24 cellular contexts compared by ENCODE assay signal in the genomic region with DNA sequence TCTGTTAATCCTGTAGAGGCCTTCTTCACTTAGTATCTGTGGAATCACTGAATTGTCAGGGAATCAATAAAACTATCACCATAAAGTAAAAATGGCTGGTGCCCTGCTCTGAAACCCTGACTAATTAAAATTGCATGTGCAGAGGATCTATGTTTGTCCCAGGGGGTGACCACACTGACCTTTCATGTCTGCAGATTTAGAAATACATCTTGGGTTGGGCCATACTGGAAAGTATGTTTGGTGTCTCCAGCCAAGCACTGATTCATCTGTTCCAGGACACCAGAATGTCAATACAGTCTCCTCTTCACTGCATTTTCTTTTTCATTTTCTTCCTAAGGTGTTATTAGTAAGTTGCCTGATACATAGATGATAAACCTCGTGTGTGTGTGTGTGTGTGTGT.
A peak's percentile ranks its signal among the peaks of the same experiment; 100 is the strongest.
DNase-seq lines count a peak whose midpoint lies in the region; ATAC-seq and TF ChIP-seq lines count a peak whose summit lies in the region.
"Had no signal": no experiment of that assay in that cellular context is flagged by ENCODE, and none has a peak within 500 bp of the region (broad histone marks: within the 10 kb centered on the region; RNA-seq: fewer than 3 reads in every experiment).

No MANE protein-coding gene starts in this region.

- H3K4me1 ChIP-seq in SK-N-SH (ENCODE audit: control insufficient read depth in 1 of 2, insufficient read depth in 2 of 2, low read depth in 1 of 2, low read length in 1 of 2) (no peaks in the 10 kb centered on the region; a peak in 1 of 4 replicates), Karpas-422 (ENCODE audit: low read length) (no peaks in the 10 kb centered on the region)
- H3K4me1 ChIP-seq: BLaER1 treated with 17β-estradiol and CSF1 and Interleukin-3, amounts not matched to agents 10 nM and 100 nM; body of pancreas; parathyroid adenoma had no signal

- no peaks in the 10 kb centered on the region for H3K79me2 ChIP-seq in SK-N-SH (ENCODE audit: insufficient read depth)
- H3K79me2 ChIP-seq in Karpas-422 (ENCODE audit: low read length): no peaks in the 10 kb centered on the region
- H3K79me2 ChIP-seq: parathyroid adenoma had no signal

- peak in 1 of 2 experiments; percentile 11; a peak in 1 of 4 replicates for TF ChIP-seq EP300 in SK-N-SH (IDR thresholded peaks at IDR 0.05; ENCODE audit: borderline replicate concordance in 1 of 2, low read depth in 1 of 2, low read length in 1 of 2)

- no peaks in the 10 kb centered on the region for H3F3A ChIP-seq in SK-N-SH (replicated peaks; ENCODE audit: insufficient read depth)

- H4K20me1 ChIP-seq in SK-N-SH (ENCODE audit: insufficient read depth) (no peaks in the 10 kb centered on the region), Karpas-422 (ENCODE audit: insufficient read depth, low read depth, low read length) (no peaks in the 10 kb centered on the region)
- H4K20me1 ChIP-seq: BLaER1 treated with 17β-estradiol and CSF1 and Interleukin-3, amounts not matched to agents 10 nM and 100 nM had no signal

- TF ChIP-seq RAD21 in SK-N-SH (IDR thresholded peaks at IDR 0.05; ENCODE audit: low read length): no peak

- H3K4me2 ChIP-seq in SK-N-SH: no peak overlapping the region
- H3K4me2 ChIP-seq in Karpas-422 (ENCODE audit: low read depth, low read length, poor library complexity, severe bottlenecking): no peak overlapping the region
- H3K4me2 ChIP-seq: BLaER1 treated with 17β-estradiol and CSF1 and Interleukin-3, amounts not matched to agents 10 nM and 100 nM had no signal

- H3K36me3 ChIP-seq in SK-N-SH (replicated peaks in 1 of 2; ENCODE audit: control insufficient read depth in 1 of 2, insufficient read depth in 2 of 2, low read length in 1 of 2) (no peaks in the 10 kb centered on the region), Karpas-422 (ENCODE audit: insufficient read depth, low read length) (no peaks in the 10 kb centered on the region)
- H3K36me3 ChIP-seq: BLaER1 treated with 17β-estradiol and CSF1 and Interleukin-3, amounts not matched to agents 10 nM and 100 nM; heart left ventricle had no signal

- WGBS in SK-N-SH (ENCODE audit: low lambda C conversion rate): 0% methylated on average over 1 of the region's 1 CpG

- CTCF ChIA-PET in SK-N-SH (lab: Yijun Ruan, JAX): interaction anchor here (0.9 to 1.0 kb wide), 2 partner anchors 9 to 89 kb away, joined by 3 read pairs; no protein-coding TSS in a partner anchor

- H3K9ac ChIP-seq in SK-N-SH: no peak overlapping the region
- no peak overlapping the region for H3K9ac ChIP-seq in Karpas-422 (ENCODE audit: low read length)
- H3K9ac ChIP-seq: BLaER1 treated with 17β-estradiol and CSF1 and Interleukin-3, amounts not matched to agents 10 nM and 100 nM; parathyroid adenoma had no signal

- H3K9me2 ChIP-seq in SK-N-SH (no peaks in the 10 kb centered on the region), Karpas-422 (replicated peaks; ENCODE audit: insufficient read depth, low read length) (no peaks in the 10 kb centered on the region)

- H3K27me3 ChIP-seq in SK-N-SH (ENCODE audit: insufficient read depth) (no peaks in the 10 kb centered on the region), Karpas-422 (ENCODE audit: low read length) (no peaks in the 10 kb centered on the region)
- H3K27me3 ChIP-seq: BLaER1 treated with 17β-estradiol and CSF1 and Interleukin-3, amounts not matched to agents 10 nM and 100 nM; body of pancreas; heart left ventricle had no signal

- POLR2A ChIA-PET in SK-N-SH (lab: Yijun Ruan, JAX): no interaction called here

- ATAC-seq in GM21723 (IDR thresholded peaks at IDR 0.05; ENCODE audit: unreplicated experiment): no peak
- ATAC-seq: body of pancreas; naive thymus-derived CD8-positive, alpha-beta T cell had no signal

- H3K9me3 ChIP-seq in SK-N-SH: no peaks in the 10 kb centered on the region
- H3K9me3 ChIP-seq in Karpas-422 (ENCODE audit: low read length): no peaks in the 10 kb centered on the region
- H3K9me3 ChIP-seq: BLaER1 treated with 17β-estradiol and CSF1 and Interleukin-3, amounts not matched to agents 10 nM and 100 nM; body of pancreas; heart left ventricle had no signal

- DNase-seq in GM04504 (ENCODE audit: low read depth): peak; percentile 60
- no peak for DNase-seq in SK-N-SH
- DNase-seq in fibroblast of pulmonary artery (ENCODE audit: low read depth): peak; percentile 36
- DNase-seq in stromal cell of bone marrow (ENCODE audit: low read depth): peak; percentile 77
- DNase-seq in Karpas-422: no peak
- no peak for DNase-seq in NCI-H187 treated with DMSO at 0.1 percent for 48 hours (lab: John Stamatoyannopoulos, UW)
- DNase-seq: activated CD4-positive, alpha-beta T cell treated with anti-CD3 and anti-CD28 coated beads, Interleukin-2, amount 50 U/mL, for 4 hours; activated naive CD4-positive, alpha-beta T cell treated with anti-CD3 and anti-CD28 coated beads for 36 hours; activated T-cell treated with anti-CD3 and anti-CD28 coated beads for 4 hours; heart left ventricle; immature natural killer cell; naive thymus-derived CD8-positive, alpha-beta T cell; NCI-H2029 treated with DMSO at 0.1 percent for 48 hours; NCI-H524; Right ventricle myocardium superior; stimulated activated CD4-positive, alpha-beta T cell treated with anti-CD3 and anti-CD28 coated beads, Interleukin-2, amount 100 ng/mL, for 48 hours; substantia nigra had no signal

- H3K4me3 ChIP-seq in SK-N-SH (ENCODE audit: low read depth in 2 of 2, low read length in 1 of 2): no peak overlapping the region
- H3K4me3 ChIP-seq in fibroblast of pulmonary artery (replicated peaks; ENCODE audit: low read depth, low read length): no peak overlapping the region
- no peak overlapping the region for H3K4me3 ChIP-seq in Karpas-422 (ENCODE audit: low read length)
- H3K4me3 ChIP-seq: BLaER1 treated with 17β-estradiol and CSF1 and Interleukin-3, amounts not matched to agents 10 nM and 100 nM; body of pancreas; heart left ventricle; skin epidermis had no signal

- H2AFZ ChIP-seq in SK-N-SH (ENCODE audit: low read depth): no peak overlapping the region
- no peak overlapping the region for H2AFZ ChIP-seq in Karpas-422 (ENCODE audit: low read length)
- H2AFZ ChIP-seq: parathyroid adenoma had no signal

- TF ChIP-seq CTCF in SK-N-SH (IDR thresholded peaks at IDR 0.05): no peak
- no peak for TF ChIP-seq CTCF in fibroblast of pulmonary artery (IDR thresholded peaks at IDR 0.05; ENCODE audit: low read length, missing control alignments)

- H3K27ac ChIP-seq in SK-N-SH (ENCODE audit: low read depth in 2 of 2, low read length in 1 of 2) (no peak overlapping the region), Karpas-422 (ENCODE audit: low read length) (no peak overlapping the region)
- H3K27ac ChIP-seq: BLaER1 treated with 17β-estradiol and CSF1 and Interleukin-3, amounts not matched to agents 10 nM and 100 nM; body of pancreas; epithelial cell of prostate; heart left ventricle; parathyroid adenoma; VCaP had no signal

TF ChIP-seq in SK-N-SH, 30 proteins besides CTCF, POLR2A, EP300 and RAD21:
- TF ChIP-seq POLR2AphosphoS5 (IDR thresholded peaks at IDR 0.05; ENCODE audit: low read depth, low read length): no peak
- 0 out of 2 replicates have a peak, but pooled peaks have one; percentile 19 for TF ChIP-seq TCF12 (IDR thresholded peaks at IDR 0.05)
- no peak for TF ChIP-seq REST (IDR thresholded peaks at IDR 0.05; ENCODE audit: low read depth, low read length)
TF ChIP-seq in SK-N-SH: peak in this region for 1.

Comparison
In these comparisons a context has a peak if more than half of its experiments do, and no peak if none do; other contexts are left out.
1. DNase-seq: peak in GM04504 (single experiment), fibroblast of pulmonary artery (single experiment) and stromal cell of bone marrow (single experiment); none in SK-N-SH (single experiment), Karpas-422 (single experiment) and NCI-H187 treated with DMSO at 0.1 percent for 48 hours (single experiment).